In the genomic region with DNA sequence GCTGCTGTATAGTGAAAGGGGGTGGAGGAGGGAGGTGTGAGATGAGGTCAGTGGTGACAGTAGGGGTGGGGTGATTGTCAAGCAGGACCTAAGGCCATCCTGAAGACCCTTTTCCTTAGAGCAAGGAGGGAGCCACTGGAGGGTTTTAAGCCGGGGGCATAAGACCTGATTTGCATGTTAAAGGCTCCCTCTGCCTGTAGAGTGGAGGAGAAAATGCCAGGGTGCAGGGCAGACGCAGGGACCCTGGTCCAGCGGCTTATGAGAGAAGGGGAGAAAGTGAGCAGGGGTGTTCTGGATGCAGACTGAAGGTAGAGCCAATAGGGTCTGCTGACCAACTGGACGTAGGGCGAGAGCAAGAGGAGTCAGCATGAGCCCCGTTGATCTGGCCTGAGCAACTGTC, we compare ENCODE assay signal across 1 cellular context.
TF ChIP-seq lines count a peak whose summit lies in the region.

No MANE protein-coding gene starts in this region.

TF ChIP-seq in H1, 55 proteins besides CTCF, POLR2A, EP300 and RAD21 (continued from another document):
- TF ChIP-seq HDAC2 (IDR thresholded peaks at IDR 0.05; ENCODE audit: borderline replicate concordance in 1 of 2, low read depth in 2 of 2, low read length in 2 of 2) (no peak), TAF7 (optimal IDR thresholded peaks at IDR 0.05; ENCODE audit: borderline replicate concordance, low read depth, low read length) (no peak), ATF2 (IDR thresholded peaks at IDR 0.05; ENCODE audit: low read length) (no peak), YY1 (IDR thresholded peaks at IDR 0.05; ENCODE audit: low read depth, low read length) (no peak), SP1 (IDR thresholded peaks at IDR 0.05; ENCODE audit: low read depth, low read length) (no peak), GTF2F1 (IDR thresholded peaks at IDR 0.05; ENCODE audit: borderline replicate concordance, low read depth, low read length) (no peak)
